ENCODE assay signal across 15 cellular contexts in the genomic region with DNA sequence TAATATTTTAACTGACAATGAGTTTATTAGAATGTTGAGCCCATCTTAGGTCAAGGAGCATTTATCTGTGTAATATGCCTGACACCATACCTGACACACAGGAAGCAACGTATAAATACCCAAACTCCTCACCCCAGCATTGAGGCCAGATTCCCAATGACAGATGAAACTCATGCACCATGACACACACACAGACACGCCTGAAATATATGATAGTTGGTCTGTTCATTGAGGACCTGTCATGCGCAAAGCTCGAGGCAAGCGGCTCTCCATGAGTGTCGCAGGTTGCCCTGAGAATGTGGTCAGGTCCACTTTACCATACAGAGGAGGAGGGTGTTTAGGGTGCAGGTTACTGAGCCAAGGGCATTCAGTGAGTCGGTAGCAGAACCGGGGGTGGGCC.
A peak's percentile ranks its signal among the peaks of the same experiment; 100 is the strongest.
DNase-seq lines count a peak whose midpoint lies in the region; ATAC-seq, FAIRE-seq and TF ChIP-seq lines count a peak whose summit lies in the region.
"Had no signal": no experiment of that assay in that cellular context is flagged by ENCODE, and none has a peak within 500 bp of the region (broad histone marks: within the 10 kb centered on the region; RNA-seq: fewer than 3 reads in every experiment).

No MANE protein-coding gene starts in this region.

- POLR2A ChIA-PET in HEK293 (lab: Yijun Ruan, JAX) = no interaction called here

- no peaks in the 10 kb centered on the region for H3K36me3 ChIP-seq in HEK293 (ENCODE audit: control insufficient read depth in 2 of 2, insufficient read depth in 1 of 2, low read length in 2 of 2)
- no peaks in the 10 kb centered on the region for H3K36me3 ChIP-seq in bronchial epithelial cell (ENCODE audit: control insufficient read depth, insufficient read depth, low read length)
- H3K36me3 ChIP-seq in gastrocnemius medialis = no peaks in the 10 kb centered on the region
- H3K36me3 ChIP-seq in body of pancreas (replicated peaks in 1 of 2; ENCODE audit: insufficient read depth in 1 of 2, low read depth in 2 of 2) = no peaks in the 10 kb centered on the region
- H3K36me3 ChIP-seq: adrenal gland, SJCRH30, suprapubic skin had no signal

- 77 to 86% methylated on average over 7 to 8 of the region's 8 CpGs for WGBS in body of pancreas, 2 donors

- no peak overlapping the region for H3K4me3 ChIP-seq in HEK293 (ENCODE audit: low read depth, low read length)
- H3K4me3 ChIP-seq in bronchial epithelial cell (ENCODE audit: low read depth, low read length) = no peak overlapping the region
- H3K4me3 ChIP-seq in gastrocnemius medialis = no peak overlapping the region
- H3K4me3 ChIP-seq in body of pancreas = no peak overlapping the region
- H3K4me3 ChIP-seq: adrenal gland, mucosa of descending colon, SJCRH30, suprapubic skin had no signal

- CTCF ChIA-PET in HEK293 (lab: Yijun Ruan, JAX) = no interaction called here

- intact Hi-C loops in gastrocnemius medialis (cut with DNase I; ENCODE audit: low total_unique reads) (loop anchor here (2.0 to 10.0 kb wide), 2 partner anchors 64 to 392 kb away; a partner anchor contains a TSS), body of pancreas (cut with DNase I) (no loop called here)

- H3K27ac ChIP-seq in HEK293 (ENCODE audit: extremely low read depth, low read depth, low read length) (no peak overlapping the region; the same call in 1 of the 2 replicates), gastrocnemius medialis (peak overlapping the region; percentile 72 to 80 (median 74)), body of pancreas (peak overlapping the region in 1 of 4 donors; percentile 42)
- H3K27ac ChIP-seq: SJCRH30, suprapubic skin had no signal

- no peaks in the 10 kb centered on the region for H3K9me3 ChIP-seq in HEK293 (ENCODE audit: control insufficient read depth, insufficient read depth, low read depth, low read length)
- no peaks in the 10 kb centered on the region for H3K9me3 ChIP-seq in gastrocnemius medialis
- no peaks in the 10 kb centered on the region for H3K9me3 ChIP-seq in body of pancreas
- H3K9me3 ChIP-seq: adrenal gland, mucosa of descending colon, SJCRH30, suprapubic skin had no signal

- ATAC-seq in left lobe of liver (no peak), gastrocnemius medialis (peak; percentile 10 to 35), body of pancreas (no peak), GM18868 (IDR thresholded peaks at IDR 0.05; ENCODE audit: unreplicated experiment) (no peak), GM18909 (IDR thresholded peaks at IDR 0.05; ENCODE audit: poor library complexity, unreplicated experiment) (no peak)
- ATAC-seq: mucosa of descending colon had no signal

- DNase-seq in bronchial epithelial cell (ENCODE audit: low read depth) (peak; percentile 23), left lobe of liver (ENCODE audit: low spot score) (peak; percentile 26), gastrocnemius medialis (no peak), GOT3 (lab: John Stamatoyannopoulos, UW) (no peak), body of pancreas (no peak)
- DNase-seq: activated CD4-positive, alpha-beta T cell treated with anti-CD3 and anti-CD28 coated beads, Interleukin-2, amount 50 U/mL, for 48 hours; adrenal gland; mucosa of descending colon; NCI-H446; SJCRH30 had no signal

- peaks cover 26% of the 10 kb centered on the region for H3K4me1 ChIP-seq in HEK293 (ENCODE audit: control insufficient read depth, insufficient read depth, low read length)
- H3K4me1 ChIP-seq in gastrocnemius medialis = peaks cover 83 to 91% of the 10 kb centered on the region in 2 donors
- peaks cover 23% of the 10 kb centered on the region for H3K4me1 ChIP-seq in body of pancreas
- H3K4me1 ChIP-seq: SJCRH30 had no signal

- no peaks in the 10 kb centered on the region for H3K27me3 ChIP-seq in bronchial epithelial cell (ENCODE audit: control insufficient read depth, insufficient read depth, low read length)
- H3K27me3 ChIP-seq in gastrocnemius medialis = no peaks in the 10 kb centered on the region
- no peaks in the 10 kb centered on the region for H3K27me3 ChIP-seq in body of pancreas
- H3K27me3 ChIP-seq: SJCRH30, suprapubic skin had no signal

- in situ Hi-C loops in gastrocnemius medialis (cut with MboI; ENCODE audit: low sequenced_read_pairs in 4 of 4) = loop anchor here in 1 of 4 donors (25.0 kb wide), 1 partner anchor 114 kb away; no protein-coding TSS in a partner anchor

- FAIRE-seq in bronchial epithelial cell (lab: Jason Lieb, UNC) = no peak
- FAIRE-seq: G401.6 had no signal

- TF ChIP-seq CTCF in HEK293 (tag by site-specific recombination; IDR thresholded peaks at IDR 0.05) (no peak), bronchial epithelial cell (IDR thresholded peaks at IDR 0.05; ENCODE audit: insufficient read depth, low read length, severe bottlenecking) (no peak), gastrocnemius medialis (IDR thresholded peaks at IDR 0.05 in 4 of 5, conservative IDR thresholded peaks at IDR 0.05 in 1 of 5) (no peak), body of pancreas (IDR thresholded peaks at IDR 0.05) (no peak)

- no peak for TF ChIP-seq POLR2A in gastrocnemius medialis (IDR thresholded peaks at IDR 0.05)
- no peak for TF ChIP-seq POLR2A in body of pancreas (IDR thresholded peaks at IDR 0.05)

TF ChIP-seq in HEK293, 187 proteins besides CTCF, POLR2A, EP300 and RAD21:
- TF ChIP-seq ZNF571 (tag by site-specific recombination; IDR thresholded peaks at IDR 0.05) = no peak
- peak; percentile 40; the same call in 1 of the 2 replicates for TF ChIP-seq ZFHX2 (tag by site-specific recombination; conservative IDR thresholded peaks at IDR 0.05)
- TF ChIP-seq ZNF394 (tag by site-specific recombination; IDR thresholded peaks at IDR 0.05; ENCODE audit: borderline replicate concordance) = no peak

Comparison
In these comparisons a context has a peak if more than half of its experiments do, and no peak if none do; other contexts are left out.
1. DNase-seq: peak in bronchial epithelial cell (single experiment) and left lobe of liver (single experiment); none in gastrocnemius medialis (0 of 2), GOT3 (single experiment) and body of pancreas (0 of 4).
2. ATAC-seq: peak in gastrocnemius medialis (2 of 2); none in left lobe of liver (single experiment), body of pancreas (single experiment), GM18868 (single experiment) and GM18909 (single experiment).